25 cellular contexts compared by ENCODE assay signal in genomic region chr9:118276784-118277183, GRCh38.
"Had no signal": no experiment of that assay in that cellular context is flagged by ENCODE, and none has a peak within 500 bp of the region (broad histone marks: within the 10 kb centered on the region; RNA-seq: fewer than 3 reads in every experiment).

No MANE protein-coding gene starts in this region.

- H3K9me3 Mint-ChIP-seq: effector memory CD8-positive, alpha-beta T cell; memory B cell; mesothelial cell of epicardium; naive B cell; nephron; neural progenitor cell; stimulated activated memory B cell treated with anti-CD40 and anti-IgM and Interleukin-4, amounts not matched to agents 10 μg/mL and 1 μg/mL and 100 μg/mL, for 72 hours; type B pancreatic cell had no signal

- H3K4me1 ChIP-seq: gastrocnemius medialis, parathyroid adenoma, prostate gland, right atrium auricular region, sigmoid colon, spleen, testis, tibial artery had no signal

- H3K27me3 ChIP-seq: gastrocnemius medialis, neural progenitor cell, right atrium auricular region, sigmoid colon, spleen, testis, tibial artery had no signal

- H3K4me2 ChIP-seq: neural progenitor cell had no signal

- H3K36me3 ChIP-seq: gastrocnemius medialis, neural progenitor cell, prostate gland, right atrium auricular region, sigmoid colon, spleen, tibial artery had no signal

- H3K4me3 ChIP-seq: gastrocnemius medialis, lung, mucosa of descending colon, neural progenitor cell, prostate gland, right atrium auricular region, sigmoid colon, spleen, testis, tibial artery had no signal

- H3K27ac Mint-ChIP-seq: effector memory CD8-positive, alpha-beta T cell; memory B cell; mesothelial cell of epicardium; naive B cell; nephron; neural progenitor cell; stimulated activated memory B cell treated with anti-CD40 and anti-IgM and Interleukin-4, amounts not matched to agents 10 μg/mL and 1 μg/mL and 100 μg/mL, for 72 hours; type B pancreatic cell had no signal

- H3K79me2 ChIP-seq: parathyroid adenoma had no signal

- H3K27ac ChIP-seq: gastrocnemius medialis, neural progenitor cell, parathyroid adenoma, prostate gland, right atrium auricular region, sigmoid colon, spleen, testis, tibial artery had no signal

- H3K4me3 Mint-ChIP-seq: effector memory CD8-positive, alpha-beta T cell; memory B cell; mesothelial cell of epicardium; naive B cell; nephron; neural progenitor cell; stimulated activated memory B cell treated with anti-CD40 and anti-IgM and Interleukin-4, amounts not matched to agents 10 μg/mL and 1 μg/mL and 100 μg/mL, for 72 hours; type B pancreatic cell had no signal

- H3K36me3 Mint-ChIP-seq: memory B cell; mesothelial cell of epicardium; naive B cell; neural progenitor cell; stimulated activated memory B cell treated with anti-CD40 and anti-IgM and Interleukin-4, amounts not matched to agents 10 μg/mL and 1 μg/mL and 100 μg/mL, for 72 hours; type B pancreatic cell had no signal

- DNase-seq: cortex of kidney; effector memory CD8-positive, alpha-beta T cell; gastrocnemius medialis; head of caudate nucleus; kidney; mucosa of descending colon; naive B cell; sigmoid colon; spleen; stimulated activated CD4-positive, alpha-beta T cell treated with anti-CD3 and anti-CD28 coated beads, Interleukin-4, amount 100 ng/mL, for 4 hours; stimulated activated naive CD8-positive, alpha-beta T cell treated with anti-CD3 and anti-CD28 coated beads, Interleukin-15, Interleukin-2, amounts not matched to agents 100 U/mL and 50 U/mL, for 24 hours; substantia nigra; testis; tibial artery had no signal

- ATAC-seq: effector memory CD8-positive, alpha-beta T cell; gastrocnemius medialis; left lobe of liver; mucosa of descending colon; stimulated activated memory B cell treated with anti-CD40 and anti-IgM and Interleukin-4, amounts not matched to agents 10 μg/mL and 1 μg/mL and 100 μg/mL, for 72 hours; stimulated activated naive CD8-positive, alpha-beta T cell treated with anti-CD3 and anti-CD28 coated beads, Interleukin-15, Interleukin-2, amounts not matched to agents 100 U/mL and 50 U/mL, for 24 hours had no signal

- H2AFZ ChIP-seq: neural progenitor cell, parathyroid adenoma had no signal

- H3K9ac ChIP-seq: neural progenitor cell, parathyroid adenoma had no signal

- H3K9me3 ChIP-seq: gastrocnemius medialis, mucosa of descending colon, prostate gland, right atrium auricular region, sigmoid colon, testis, tibial artery had no signal

- H3K4me1 Mint-ChIP-seq: memory B cell; mesothelial cell of epicardium; naive B cell; nephron; stimulated activated memory B cell treated with anti-CD40 and anti-IgM and Interleukin-4, amounts not matched to agents 10 μg/mL and 1 μg/mL and 100 μg/mL, for 72 hours had no signal

- H3K27me3 Mint-ChIP-seq: effector memory CD8-positive, alpha-beta T cell; type B pancreatic cell had no signal
